ENCODE assay signal across 8 cellular contexts in genomic region chr4:158172558-158173258, GRCh38. TPM values are rescaled to one million over a fixed set of nuclear protein-coding genes. Genes with fewer than 3 reads are reported as not detected.
DNase-seq lines count a peak whose midpoint lies in the region; ATAC-seq and TF ChIP-seq lines count a peak whose summit lies in the region.

Gene GASK1B, minus strand, starts transcription at chr4:158173025. Its CDS starts 1,650 bp downstream, at chr4:158171375.

- H2AFZ ChIP-seq in GM23248: peak within 1 kb of the TSS; percentile 90

- WGBS in GM23248 (ENCODE audit: low coverage in 1 of 2, low lambda C conversion rate in 2 of 2, missing lambda C conversion rate in 2 of 2), 2 experiments: 20% methylated on average over 11 of the region's 11 CpGs
- WGBS in body of pancreas, 2 donors: 1% methylated on average over 11 of the region's 11 CpGs

- peak within 1 kb of the TSS; percentile 48 for H3K4me3 Mint-ChIP-seq in Calu3 (ENCODE audit: low read depth, unreplicated experiment)
- no peak within 1 kb of the TSS for H3K4me3 Mint-ChIP-seq in effector memory CD8-positive, alpha-beta T cell
- H3K4me3 Mint-ChIP-seq in stimulated activated naive CD8-positive, alpha-beta T cell treated with anti-CD3 and anti-CD28 coated beads, Interleukin-15, amount 100 ng/mL, for 72 hours: no peak within 1 kb of the TSS

- H3K9me3 ChIP-seq in GM23248 (ENCODE audit: low read depth) (no peaks in the 10 kb centered on the region), body of pancreas (no peaks in the 10 kb centered on the region)

- H3K27me3 ChIP-seq in GM23248 (replicated peaks; ENCODE audit: insufficient read depth): no peaks in the 10 kb centered on the region
- H3K27me3 ChIP-seq in body of pancreas: no peaks in the 10 kb centered on the region

- CTCF ChIA-PET in Calu3 (lab: Charles Lee): interaction anchor here (0.9 to 1.0 kb wide), 2 partner anchors 139 to 182 kb away, joined by 3 to 4 read pairs; no protein-coding TSS in a partner anchor

- peak; percentile 75 for ATAC-seq in body of pancreas
- no peak for ATAC-seq in effector memory CD8-positive, alpha-beta T cell (replicated peaks)
- ATAC-seq in stimulated activated naive CD8-positive, alpha-beta T cell treated with anti-CD3 and anti-CD28 coated beads, Interleukin-15, amount 100 ng/mL, for 72 hours: no peak

- in situ Hi-C loops in GM23248 (cut with MboI): loop anchor here (25.0 kb wide), 1 partner anchor 960 kb away; the partner anchor contains the start of gene GRIA2

- H3K79me2 ChIP-seq in GM23248 (ENCODE audit: insufficient read depth): peaks cover 6% of the 10 kb centered on the region; the same call in 1 of the 2 replicates

- H3K27ac Mint-ChIP-seq in Calu3 (ENCODE audit: unreplicated experiment): peak within 1 kb of the TSS; percentile 63
- H3K27ac Mint-ChIP-seq in effector memory CD8-positive, alpha-beta T cell: no peak within 1 kb of the TSS
- H3K27ac Mint-ChIP-seq in stimulated activated naive CD8-positive, alpha-beta T cell treated with anti-CD3 and anti-CD28 coated beads, Interleukin-15, amount 100 ng/mL, for 72 hours: no peak within 1 kb of the TSS

- H3K36me3 Mint-ChIP-seq in Calu3 (ENCODE audit: insufficient read depth, unreplicated experiment): peaks cover 9% of the 10 kb centered on the region
- no peaks in the 10 kb centered on the region for H3K36me3 Mint-ChIP-seq in effector memory CD8-positive, alpha-beta T cell (ENCODE audit: insufficient read depth)

- intact Hi-C loops in Calu3 (cut with micrococcal nuclease; ENCODE audit: unreplicated experiment): loop anchor here (1.0 to 5.0 kb wide), 2 partner anchors 80 to 180 kb away; no protein-coding TSS in a partner anchor
- intact Hi-C loops in body of pancreas (cut with DNase I): no loop called here

- no peak for TF ChIP-seq POLR2A in body of pancreas (IDR thresholded peaks at IDR 0.05)

- H3K27ac ChIP-seq in GM23248 (no peak within 1 kb of the TSS), body of pancreas (peak within 1 kb of the TSS in 3 of 4 donors; percentile 60 to 74 (median 73))

- H3K9me2 ChIP-seq in GM23248 (ENCODE audit: insufficient read depth): no peaks in the 10 kb centered on the region

- H3K36me3 ChIP-seq in GM23248 (ENCODE audit: low read depth): no peaks in the 10 kb centered on the region
- no peaks in the 10 kb centered on the region for H3K36me3 ChIP-seq in body of pancreas (replicated peaks in 1 of 2; ENCODE audit: insufficient read depth in 1 of 2, low read depth in 2 of 2)

- peaks cover 37% of the 10 kb centered on the region for H3K4me1 Mint-ChIP-seq in Calu3 (ENCODE audit: low read depth, unreplicated experiment)
- H3K4me1 Mint-ChIP-seq in effector memory CD8-positive, alpha-beta T cell (ENCODE audit: low read depth in 2 of 2): no peaks in the 10 kb centered on the region
- peaks cover 9% of the 10 kb centered on the region for H3K4me1 Mint-ChIP-seq in stimulated activated naive CD8-positive, alpha-beta T cell treated with anti-CD3 and anti-CD28 coated beads, Interleukin-15, amount 100 ng/mL, for 72 hours

- BruUV-seq in Calu3 (replicated peaks; lab: Mats Ljungman, UMichigan): no TSS peak

- no peaks in the 10 kb centered on the region; the same call in 1 of the 2 replicates for H3F3A ChIP-seq in GM23248 (ENCODE audit: insufficient read depth)

- no peaks in the 10 kb centered on the region for H4K20me1 ChIP-seq in GM23248 (ENCODE audit: insufficient read depth)

- H3K9me3 Mint-ChIP-seq in Calu3 (ENCODE audit: low read depth, unreplicated experiment): no peaks in the 10 kb centered on the region
- no peaks in the 10 kb centered on the region for H3K9me3 Mint-ChIP-seq in effector memory CD8-positive, alpha-beta T cell
- H3K9me3 Mint-ChIP-seq in stimulated activated naive CD8-positive, alpha-beta T cell treated with anti-CD3 and anti-CD28 coated beads, Interleukin-15, amount 100 ng/mL, for 72 hours: no peaks in the 10 kb centered on the region

- peak within 1 kb of the TSS; percentile 74 for H3K4me3 ChIP-seq in GM23248
- peak within 1 kb of the TSS in 1 of 2 donors; percentile 1 for H3K4me3 ChIP-seq in body of pancreas

- TF ChIP-seq CTCF in Calu3 (IDR thresholded peaks at IDR 0.05; ENCODE audit: unreplicated experiment) (no peak), body of pancreas (IDR thresholded peaks at IDR 0.05) (peak in 6 of 7 experiments; percentile 17 to 64 (median 59))

- DNase-seq in Calu3 (peak; percentile 28), GM23248 (peak; percentile 75), NCI-H446 treated with DMSO at 0.1 percent for 48 hours (lab: John Stamatoyannopoulos, UW) (peak; percentile 38), body of pancreas (peak; percentile 26 to 60 (median 54)), inferior parietal cortex (ENCODE audit: extremely low spot score) (peak; percentile 85), smooth muscle cell of the brain vasculature (ENCODE audit: low read depth, low spot score) (peak; percentile 43)
- no peak for DNase-seq in effector memory CD8-positive, alpha-beta T cell
- DNase-seq in stimulated activated naive CD8-positive, alpha-beta T cell treated with anti-CD3 and anti-CD28 coated beads, Interleukin-15, amount 100 ng/mL, for 72 hours: no peak

- no peaks in the 10 kb centered on the region for H3K27me3 Mint-ChIP-seq in Calu3 (ENCODE audit: unreplicated experiment)
- peaks cover 5 to 9% of the 10 kb centered on the region in 2 donors for H3K27me3 Mint-ChIP-seq in effector memory CD8-positive, alpha-beta T cell
- H3K27me3 Mint-ChIP-seq in stimulated activated naive CD8-positive, alpha-beta T cell treated with anti-CD3 and anti-CD28 coated beads, Interleukin-15, amount 100 ng/mL, for 72 hours: peaks cover 38% of the 10 kb centered on the region

- H3K4me2 ChIP-seq in GM23248 (ENCODE audit: unreplicated experiment): peak within 1 kb of the TSS; percentile 99

- peaks cover 36% of the 10 kb centered on the region for H3K4me1 ChIP-seq in GM23248 (ENCODE audit: insufficient read depth)
- H3K4me1 ChIP-seq in body of pancreas: peaks cover 59% of the 10 kb centered on the region

- H3K9ac ChIP-seq in GM23248: peak within 1 kb of the TSS; percentile 63

RNA-seq across cellular contexts. Expression of gene GASK1B, which starts in this region (rescaled TPM):
- total RNA-seq in Calu3 (2022) (1.4 and 2.3 TPM in 2 replicates), body of pancreas (10 to 100 TPM; 15.5 to 22.3 TPM)
- total RNA-seq in GM23248 (2014; rRNA removed; shearing (Covaris generic)): 4.8 and 6.2 TPM in 2 replicates
- 5.3 and 7.5 TPM in 2 replicates for polyA plus RNA-seq in GM23248 (2016; fragmentation: Nextera tagmentation; extraction: Ambion mirVana)

Comparison
In these comparisons a context has a peak if more than half of its experiments do, and no peak if none do; other contexts are left out.
1. DNase-seq: peak in Calu3 (single experiment), GM23248 (single experiment), NCI-H446 treated with DMSO at 0.1 percent for 48 hours (single experiment), body of pancreas (4 of 4), inferior parietal cortex (single experiment) and smooth muscle cell of the brain vasculature (single experiment); none in effector memory CD8-positive, alpha-beta T cell (0 of 3) and stimulated activated naive CD8-positive, alpha-beta T cell treated with anti-CD3 and anti-CD28 coated beads, Interleukin-15, amount 100 ng/mL, for 72 hours (0 of 2).